21 cellular contexts compared by ENCODE assay signal in genomic region chr4:178306565-178306964, GRCh38.
DNase-seq lines count a peak whose midpoint lies in the region; ATAC-seq and TF ChIP-seq lines count a peak whose summit lies in the region.
"Had no signal": no experiment of that assay in that cellular context is flagged by ENCODE, and none has a peak within 500 bp of the region (broad histone marks: within the 10 kb centered on the region; RNA-seq: fewer than 3 reads in every experiment).

No MANE protein-coding gene starts in this region.

- H3K79me2 ChIP-seq in PC-3 (ENCODE audit: low read length) (no peaks in the 10 kb centered on the region), mesendoderm (ENCODE audit: control insufficient read depth, insufficient read depth, low read length) (no peaks in the 10 kb centered on the region)

- H3K27ac ChIP-seq in PC-3 (ENCODE audit: low read length) (no peak overlapping the region), mesendoderm (ENCODE audit: low read depth, low read length) (no peak overlapping the region)
- H3K27ac ChIP-seq: gastroesophageal sphincter, right lobe of liver, SJCRH30 had no signal

- no CpG with 5 or more reads among the region's 3 CpGs for WGBS in mesendoderm (ENCODE audit: extremely low coverage, insufficient coverage, low lambda C conversion rate)

- no peak overlapping the region for H2BK15ac ChIP-seq in mesendoderm (replicated peaks; ENCODE audit: low read depth)

- no peak overlapping the region for H3K23ac ChIP-seq in mesendoderm (ENCODE audit: low read length)

- DNase-seq in H7 (peak; percentile 2), PC-3 (peak; percentile 33), fibroblast of pulmonary artery (ENCODE audit: low read depth) (peak; percentile 32), mesendoderm (peak; percentile 14), GM13976 (ENCODE audit: low spot score) (no peak)
- no peak for DNase-seq in activated CD4-positive, alpha-beta T cell treated with anti-CD3 and anti-CD28 coated beads, Interleukin-2, amount 10 ng/mL, durations not matched to agents 24 days and 14 days
- DNase-seq in activated CD8-positive, alpha-beta T cell treated with anti-CD3 and anti-CD28 coated beads for 36 hours: no peak
- DNase-seq in effector CD8-positive, alpha-beta T cell (lab: John Stamatoyannopoulos, UW): no peak
- DNase-seq: activated CD4-positive, alpha-beta memory T cell treated with anti-CD3 and anti-CD28 coated beads, Interleukin-2, amount 10 ng/mL, durations not matched to agents 7 days and 5 days; activated T-cell treated with anti-CD3 and anti-CD28 coated beads, Interleukin-2, amount 50 U/mL, for 4 hours; DMS79; NCI-H146; NCI-H226; NCI-H82; right lobe of liver; SJCRH30; stimulated activated naive CD4-positive, alpha-beta T cell; T-helper 17 cell had no signal

- H3K27me3 ChIP-seq in H7 (ENCODE audit: control insufficient read depth, insufficient read depth, low read length) (no peaks in the 10 kb centered on the region), PC-3 (ENCODE audit: low read length) (no peaks in the 10 kb centered on the region), mesendoderm (ENCODE audit: insufficient read depth, low read length, poor library complexity) (no peaks in the 10 kb centered on the region)
- H3K27me3 ChIP-seq: gastroesophageal sphincter, right lobe of liver, SJCRH30 had no signal

- no peak overlapping the region for H4K5ac ChIP-seq in mesendoderm (ENCODE audit: low read length)

- 0 out of 2 replicates have a peak, but pooled peaks have one; percentile 35 for ATAC-seq in PC-3
- no peak for ATAC-seq in activated CD8-positive, alpha-beta T cell treated with anti-CD3 and anti-CD28 coated beads for 36 hours
- ATAC-seq: activated T-cell treated with anti-CD3 and anti-CD28 coated beads, Interleukin-2, amount 50 U/mL, for 4 hours; gastroesophageal sphincter; right lobe of liver; T-helper 17 cell had no signal

- no peak overlapping the region for H3K9ac ChIP-seq in PC-3 (ENCODE audit: low read length)
- H3K9ac ChIP-seq in mesendoderm (ENCODE audit: low read length): no peak overlapping the region

- H3K36me3 ChIP-seq in H7 (replicated peaks; ENCODE audit: control insufficient read depth, insufficient read depth, low read length): no peaks in the 10 kb centered on the region
- H3K36me3 ChIP-seq in PC-3 (ENCODE audit: low read depth, low read length): no peaks in the 10 kb centered on the region
- no peaks in the 10 kb centered on the region for H3K36me3 ChIP-seq in mesendoderm (ENCODE audit: control insufficient read depth, insufficient read depth, low read length)
- H3K36me3 ChIP-seq: gastroesophageal sphincter, right lobe of liver, SJCRH30 had no signal

- no peaks in the 10 kb centered on the region for H3K9me2 ChIP-seq in PC-3 (replicated peaks; ENCODE audit: low read length)

- H3K27ac Mint-ChIP-seq in activated CD4-positive, alpha-beta T cell treated with anti-CD3 and anti-CD28 coated beads, Interleukin-2, amount 10 ng/mL, durations not matched to agents 24 days and 14 days: no peak overlapping the region
- no peak overlapping the region for H3K27ac Mint-ChIP-seq in activated CD8-positive, alpha-beta T cell treated with anti-CD3 and anti-CD28 coated beads for 36 hours
- H3K27ac Mint-ChIP-seq: activated CD4-positive, alpha-beta memory T cell treated with anti-CD3 and anti-CD28 coated beads, Interleukin-2, amount 10 ng/mL, durations not matched to agents 7 days and 5 days; activated naive CD4-positive, alpha-beta T cell treated with anti-CD3 and anti-CD28 coated beads, Interleukin-2, amount 50 U/mL, for 24 hours; T-helper 17 cell had no signal

- no peak overlapping the region for H3K4me2 ChIP-seq in PC-3 (ENCODE audit: low read length)
- no peak overlapping the region for H3K4me2 ChIP-seq in mesendoderm (ENCODE audit: low read length)

- H3K4ac ChIP-seq in mesendoderm (ENCODE audit: low read depth, low read length): no peak overlapping the region

- H3F3A ChIP-seq in PC-3 (ENCODE audit: low read length, unreplicated experiment): no peaks in the 10 kb centered on the region

- intact Hi-C loops in PC-3 (cut with micrococcal nuclease): no loop called here
- intact Hi-C loops in activated CD4-positive, alpha-beta T cell treated with anti-CD3 and anti-CD28 coated beads, Interleukin-2, amount 10 ng/mL, durations not matched to agents 24 days and 14 days (cut with micrococcal nuclease): no loop called here
- intact Hi-C loops in activated CD8-positive, alpha-beta T cell treated with anti-CD3 and anti-CD28 coated beads for 36 hours (cut with micrococcal nuclease): no loop called here

- no peak overlapping the region for H3K4me3 Mint-ChIP-seq in activated CD4-positive, alpha-beta T cell treated with anti-CD3 and anti-CD28 coated beads, Interleukin-2, amount 10 ng/mL, durations not matched to agents 24 days and 14 days
- no peak overlapping the region for H3K4me3 Mint-ChIP-seq in activated CD8-positive, alpha-beta T cell treated with anti-CD3 and anti-CD28 coated beads for 36 hours
- H3K4me3 Mint-ChIP-seq: activated CD4-positive, alpha-beta memory T cell treated with anti-CD3 and anti-CD28 coated beads, Interleukin-2, amount 10 ng/mL, durations not matched to agents 7 days and 5 days; activated naive CD4-positive, alpha-beta T cell treated with anti-CD3 and anti-CD28 coated beads, Interleukin-2, amount 50 U/mL, for 24 hours; activated T-cell treated with anti-CD3 and anti-CD28 coated beads, Interleukin-2, amount 50 U/mL, for 4 hours; T-helper 17 cell had no signal

- in situ Hi-C loops in GM13976 (cut with MboI; ENCODE audit: low sequenced_read_pairs, unreplicated experiment): no loop called here

- no peaks in the 10 kb centered on the region for H3K9me3 ChIP-seq in PC-3 (ENCODE audit: low read length)
- H3K9me3 ChIP-seq: gastroesophageal sphincter, right lobe of liver, SJCRH30 had no signal

- H3K9me3 Mint-ChIP-seq in activated CD4-positive, alpha-beta T cell treated with anti-CD3 and anti-CD28 coated beads, Interleukin-2, amount 10 ng/mL, durations not matched to agents 24 days and 14 days: no peaks in the 10 kb centered on the region
- no peaks in the 10 kb centered on the region for H3K9me3 Mint-ChIP-seq in activated CD8-positive, alpha-beta T cell treated with anti-CD3 and anti-CD28 coated beads for 36 hours
- H3K9me3 Mint-ChIP-seq: activated CD4-positive, alpha-beta memory T cell treated with anti-CD3 and anti-CD28 coated beads, Interleukin-2, amount 10 ng/mL, durations not matched to agents 7 days and 5 days; activated naive CD4-positive, alpha-beta T cell treated with anti-CD3 and anti-CD28 coated beads, Interleukin-2, amount 50 U/mL, for 24 hours; activated T-cell treated with anti-CD3 and anti-CD28 coated beads, Interleukin-2, amount 50 U/mL, for 4 hours; brain had no signal

- no peak overlapping the region for H4K8ac ChIP-seq in mesendoderm (ENCODE audit: low read depth, low read length)

- H3K4me1 Mint-ChIP-seq in activated CD4-positive, alpha-beta T cell treated with anti-CD3 and anti-CD28 coated beads, Interleukin-2, amount 10 ng/mL, durations not matched to agents 24 days and 14 days: no peaks in the 10 kb centered on the region
- H3K4me1 Mint-ChIP-seq in activated CD8-positive, alpha-beta T cell treated with anti-CD3 and anti-CD28 coated beads for 36 hours (ENCODE audit: low read depth): no peaks in the 10 kb centered on the region
- H3K4me1 Mint-ChIP-seq: activated CD4-positive, alpha-beta memory T cell treated with anti-CD3 and anti-CD28 coated beads, Interleukin-2, amount 10 ng/mL, durations not matched to agents 7 days and 5 days; activated naive CD4-positive, alpha-beta T cell treated with anti-CD3 and anti-CD28 coated beads, Interleukin-2, amount 50 U/mL, for 24 hours; T-helper 17 cell had no signal

- no peaks in the 10 kb centered on the region for H3K27me3 Mint-ChIP-seq in activated CD4-positive, alpha-beta T cell treated with anti-CD3 and anti-CD28 coated beads, Interleukin-2, amount 10 ng/mL, durations not matched to agents 24 days and 14 days
- H3K27me3 Mint-ChIP-seq in activated CD8-positive, alpha-beta T cell treated with anti-CD3 and anti-CD28 coated beads for 36 hours: no peaks in the 10 kb centered on the region
- H3K27me3 Mint-ChIP-seq: activated CD4-positive, alpha-beta memory T cell treated with anti-CD3 and anti-CD28 coated beads, Interleukin-2, amount 10 ng/mL, durations not matched to agents 7 days and 5 days; activated naive CD4-positive, alpha-beta T cell treated with anti-CD3 and anti-CD28 coated beads, Interleukin-2, amount 50 U/mL, for 24 hours; brain; T-helper 17 cell had no signal

- CTCF ChIA-PET in PC-3 (lab: Charles Lee): no interaction called here
- CTCF ChIA-PET in activated CD8-positive, alpha-beta T cell treated with anti-CD3 and anti-CD28 coated beads for 36 hours (lab: Charles Lee): no interaction called here

- H2BK5ac ChIP-seq in mesendoderm (ENCODE audit: low read length): no peak overlapping the region

- POLR2A ChIA-PET in PC-3 (lab: Charles Lee; ENCODE audit: unreplicated experiment): no interaction called here
- POLR2A ChIA-PET in activated CD8-positive, alpha-beta T cell treated with anti-CD3 and anti-CD28 coated beads for 36 hours (lab: Charles Lee): interaction anchor here (0.7 kb wide), 1 partner anchor 118 kb away, joined by 3 read pairs; no protein-coding TSS in a partner anchor

- no TSS peak for BruUV-seq in PC-3 (replicated peaks; lab: Mats Ljungman, UMichigan)

- H3K56ac ChIP-seq in mesendoderm (ENCODE audit: low read length): no peak overlapping the region

- no peak overlapping the region for H3K4me3 ChIP-seq in H7 (ENCODE audit: insufficient read depth, low read depth, low read length)
- H3K4me3 ChIP-seq in PC-3 (ENCODE audit: low read length): no peak overlapping the region
- H3K4me3 ChIP-seq in fibroblast of pulmonary artery (replicated peaks; ENCODE audit: low read depth, low read length): no peak overlapping the region
- H3K4me3 ChIP-seq in mesendoderm (ENCODE audit: low read length): no peak overlapping the region
- H3K4me3 ChIP-seq: gastroesophageal sphincter, right lobe of liver, SJCRH30 had no signal

- no peak for TF ChIP-seq CTCF in PC-3 (conservative IDR thresholded peaks at IDR 0.05; ENCODE audit: low read depth, low read length)
- no peak for TF ChIP-seq CTCF in fibroblast of pulmonary artery (IDR thresholded peaks at IDR 0.05; ENCODE audit: low read length, missing control alignments)
- no peak for TF ChIP-seq CTCF in activated CD8-positive, alpha-beta T cell treated with anti-CD3 and anti-CD28 coated beads for 36 hours (IDR thresholded peaks at IDR 0.05)
- no peak for TF ChIP-seq CTCF in GM13976 (IDR thresholded peaks at IDR 0.05; ENCODE audit: borderline replicate concordance, control extremely low read depth, extremely low read depth, insufficient read depth, missing control alignments)

- H3K18ac ChIP-seq in mesendoderm (ENCODE audit: low read length): no peak overlapping the region

- H3K4me1 ChIP-seq in PC-3 (ENCODE audit: insufficient read depth, low read length): no peaks in the 10 kb centered on the region
- no peaks in the 10 kb centered on the region for H3K4me1 ChIP-seq in mesendoderm (ENCODE audit: control insufficient read depth, low read depth, low read length)
- H3K4me1 ChIP-seq: gastroesophageal sphincter, right lobe of liver, SJCRH30 had no signal

- H2BK120ac ChIP-seq in mesendoderm (ENCODE audit: low read depth, low read length): no peak overlapping the region

- H3K79me1 ChIP-seq in mesendoderm (ENCODE audit: low read length): no peaks in the 10 kb centered on the region

- H4K20me1 ChIP-seq in PC-3 (ENCODE audit: low read length): no peaks in the 10 kb centered on the region

- H2AFZ ChIP-seq in PC-3 (ENCODE audit: low read length): no peak overlapping the region

- no peak overlapping the region for H2AK5ac ChIP-seq in mesendoderm (ENCODE audit: low read length)

- H3K36me3 Mint-ChIP-seq in activated CD4-positive, alpha-beta T cell treated with anti-CD3 and anti-CD28 coated beads, Interleukin-2, amount 10 ng/mL, durations not matched to agents 24 days and 14 days (ENCODE audit: low read depth): no peaks in the 10 kb centered on the region
- H3K36me3 Mint-ChIP-seq in activated CD8-positive, alpha-beta T cell treated with anti-CD3 and anti-CD28 coated beads for 36 hours (ENCODE audit: low read depth): no peaks in the 10 kb centered on the region
- H3K36me3 Mint-ChIP-seq: activated naive CD4-positive, alpha-beta T cell treated with anti-CD3 and anti-CD28 coated beads, Interleukin-2, amount 50 U/mL, for 24 hours; brain had no signal

Comparison
In these comparisons a context has a peak if more than half of its experiments do, and no peak if none do; other contexts are left out.
1. DNase-seq: peak in H7 (single experiment), PC-3 (single experiment), fibroblast of pulmonary artery (single experiment) and mesendoderm (single experiment); none in activated CD4-positive, alpha-beta T cell treated with anti-CD3 and anti-CD28 coated beads, Interleukin-2, amount 10 ng/mL, durations not matched to agents 24 days and 14 days (single experiment), activated CD8-positive, alpha-beta T cell treated with anti-CD3 and anti-CD28 coated beads for 36 hours (single experiment), GM13976 (single experiment) and effector CD8-positive, alpha-beta T cell (single experiment).